Comparison of ENCODE assay signal across 8 cellular contexts in the genomic region with DNA sequence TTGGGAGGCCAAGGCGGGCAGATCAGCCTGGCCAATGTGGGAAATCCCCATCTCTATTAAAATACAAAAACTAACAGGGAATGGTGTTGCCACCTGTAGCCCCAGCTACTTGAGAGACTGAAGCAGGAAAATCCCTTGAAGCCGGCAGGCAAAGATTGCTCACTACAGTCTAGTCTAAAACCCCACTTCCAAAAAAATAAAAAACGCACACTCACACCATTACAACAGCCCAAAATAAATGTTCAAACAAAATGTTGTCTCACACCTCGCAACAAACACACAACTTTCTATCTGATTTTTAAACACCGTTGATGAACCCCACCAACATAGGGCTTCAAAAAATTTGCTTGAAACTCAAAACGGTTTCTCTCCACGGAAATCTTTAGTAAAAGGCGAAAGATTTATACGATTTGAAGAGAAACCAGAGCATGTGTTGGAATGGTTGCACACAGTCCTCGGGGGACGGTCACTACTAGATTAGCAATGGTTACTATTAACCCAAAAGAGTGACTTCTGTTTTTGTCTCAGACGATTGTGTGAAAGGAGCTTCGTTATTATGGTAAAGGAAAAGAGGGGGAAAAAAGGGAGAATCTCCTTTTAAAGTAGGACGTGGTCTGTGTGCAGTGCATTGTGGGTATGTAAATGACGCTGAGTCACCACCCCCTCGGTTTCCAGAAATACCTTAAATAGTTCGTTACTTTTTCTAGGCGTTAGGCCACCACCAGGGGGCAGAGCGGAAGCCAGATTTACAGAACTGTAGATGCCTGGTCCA. TPM values are rescaled to one million over a fixed set of nuclear protein-coding genes. Genes with fewer than 3 reads are reported as not detected.
DNase-seq lines count a peak whose midpoint lies in the region; ATAC-seq, FAIRE-seq and TF ChIP-seq lines count a peak whose summit lies in the region.

A gene (minus strand): TSS at position 430 of the 772 bp plus-strand sequence.

- TF ChIP-seq CTCF in BJ (IDR thresholded peaks at IDR 0.05; ENCODE audit: insufficient read depth, low read depth, low read length) = peak; percentile 87
- peak; percentile 90 for TF ChIP-seq CTCF in colonic mucosa (IDR thresholded peaks at IDR 0.05)

- H3K27ac ChIP-seq in colonic mucosa = peak within 1 kb of the TSS; percentile 89

- CTCF ChIA-PET in BJ (lab: Yijun Ruan, JAX) = interaction anchor here (0.6 to 6.5 kb wide), 18 partner anchors 12 to 571 kb away, joined by 3 to 43 read pairs (median 4); a partner anchor contains a TSS

- H3K4me1 ChIP-seq in colonic mucosa = no peaks in the 10 kb centered on the region

- H3K36me3 ChIP-seq in BJ (ENCODE audit: control insufficient read depth, insufficient read depth, low read length) = no peaks in the 10 kb centered on the region
- no peaks in the 10 kb centered on the region for H3K36me3 ChIP-seq in colonic mucosa

- ATAC-seq in HG03442 (IDR thresholded peaks at IDR 0.05; ENCODE audit: unreplicated experiment) = peak; percentile 69

- H3K27me3 ChIP-seq in BJ (ENCODE audit: control insufficient read depth, insufficient read depth, low read length) (no peaks in the 10 kb centered on the region), colonic mucosa (no peaks in the 10 kb centered on the region)

- peak; percentile 91 for FAIRE-seq in GM19239 (lab: Jason Lieb, UNC)

- POLR2A ChIA-PET in BJ (lab: Charles Lee) = interaction anchor here (0.6 to 1.7 kb wide), 9 partner anchors 8 to 571 kb away, joined by 3 to 7 read pairs (median 4); a partner anchor contains a TSS

- no peaks in the 10 kb centered on the region for H3K9me3 ChIP-seq in colonic mucosa

- H3K4me3 ChIP-seq in BJ (ENCODE audit: low read depth, low read length) = peak within 1 kb of the TSS; percentile 29; the same call in 1 of the 2 replicates
- H3K4me3 ChIP-seq in colonic mucosa = peak within 1 kb of the TSS; percentile 23

- DNase-seq in BJ (ENCODE audit: low read depth) (peak; percentile 84), GM19239 (ENCODE audit: insufficient read length, low spot score) (no peak), NCI-H510A (lab: John Stamatoyannopoulos, UW) (peak; percentile 84), colonic mucosa (peak; percentile 98), left kidney (ENCODE audit: low read depth, low spot score) (peak; percentile 97)
- peak; percentile 96 to 97 for DNase-seq in activated CD4-positive, alpha-beta T cell treated with anti-CD3 and anti-CD28 coated beads for 24 hours (ENCODE audit: low read depth in 2 of 2)
- peak; percentile 94 for DNase-seq in stimulated activated CD4-positive, alpha-beta T cell treated with anti-CD3 and anti-CD28 coated beads, Interleukin-1b, Interleukin-23, amount 100 ng/mL, for 48 hours

- intact Hi-C loops in colonic mucosa (cut with DNase I) = no loop called here

- H3K9ac ChIP-seq in colonic mucosa (ENCODE audit: low read depth in 2 of 2, low read length in 2 of 2) = peak within 1 kb of the TSS in 1 of 2 donors; percentile 63

RNA-seq across cellular contexts. Expression of the gene that starts here (rescaled TPM):
- not detected in 2 replicates for polyA plus RNA-seq in BJ (2011; rRNA removed)
- under 0.01 TPM in 2 replicates for polyA minus RNA-seq in BJ (2011; rRNA and poly(A)+ RNA removed)
- total RNA-seq in colonic mucosa = not detected

Comparison
In these comparisons a context has a peak if more than half of its experiments do, and no peak if none do; other contexts are left out.
1. Peak in DNase-seq and H3K4me3 ChIP-seq in BJ; RNA of the gene not detected or under 1 TPM.
2. Peak in DNase-seq, H3K4me3 ChIP-seq and H3K27ac ChIP-seq in colonic mucosa; RNA of the gene not detected or under 1 TPM.